8 cellular contexts compared by ENCODE assay signal in the genomic region with DNA sequence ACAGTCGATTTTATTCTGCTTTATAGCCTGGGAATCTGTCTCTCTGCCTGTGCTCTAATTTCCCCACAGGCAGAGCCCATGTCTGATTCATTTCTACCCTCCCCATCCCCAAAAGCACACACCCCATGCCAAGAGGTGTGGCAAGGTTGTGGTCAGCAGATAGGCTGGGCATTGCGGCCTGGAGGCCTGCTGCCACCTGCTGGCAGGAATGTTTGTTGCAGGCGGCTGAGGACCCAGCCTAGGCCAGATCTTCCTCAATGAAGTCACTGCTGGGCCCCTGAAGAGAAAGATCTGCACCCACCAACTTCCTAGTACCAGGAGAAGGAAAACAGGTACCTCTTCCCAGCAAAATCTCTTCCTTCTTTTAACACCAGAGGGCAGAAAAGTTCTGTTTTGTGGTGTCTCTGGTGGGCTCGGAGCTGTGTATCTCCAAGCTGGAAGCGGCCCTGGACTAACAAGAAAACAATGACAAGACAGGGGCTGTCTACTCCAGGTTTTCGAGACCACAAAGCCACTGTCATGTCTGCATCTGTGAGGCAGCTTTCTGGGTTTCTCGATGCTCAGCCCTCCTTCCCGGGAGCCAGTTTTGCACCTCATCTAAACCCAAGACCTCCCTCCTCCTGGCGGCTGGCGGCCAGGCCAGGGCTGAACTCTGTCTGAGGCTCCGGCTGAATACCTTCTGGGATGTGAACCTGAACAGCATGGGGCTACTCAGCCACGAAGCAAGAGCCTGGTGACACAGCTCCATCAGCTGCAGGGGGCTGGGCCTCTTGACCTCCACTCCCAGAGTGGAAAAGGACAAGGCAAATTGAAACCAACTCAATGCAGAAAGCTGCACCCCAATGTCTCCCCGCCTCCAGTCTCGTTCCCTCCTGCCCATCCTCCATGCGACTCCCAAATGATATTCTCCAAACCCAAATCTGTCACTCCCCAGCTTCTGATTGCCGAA.
A peak's percentile ranks its signal among the peaks of the same experiment; 100 is the strongest.
DNase-seq lines count a peak whose midpoint lies in the region; ATAC-seq and TF ChIP-seq lines count a peak whose summit lies in the region.

No MANE protein-coding gene starts in this region.

- ATAC-seq in GM18511 (IDR thresholded peaks at IDR 0.05; ENCODE audit: unreplicated experiment): peak; percentile 76
- no peak for ATAC-seq in GM18873 (IDR thresholded peaks at IDR 0.05; ENCODE audit: low FRiP score, unreplicated experiment)

- in situ Hi-C loops in KBM-7 (cut with MboI; ENCODE audit: low pct_unique_long_range_greater_than_20kb, low sequenced_read_pairs): no loop called here

- H3K4me3 ChIP-seq in WI38 (ENCODE audit: low read depth, low read length): no peak overlapping the region

- TF ChIP-seq CTCF in AG09319 (IDR thresholded peaks at IDR 0.05; ENCODE audit: low read depth, low read length): peak; percentile 93
- TF ChIP-seq CTCF in WI38 (IDR thresholded peaks at IDR 0.05; ENCODE audit: low read depth, low read length): peak; percentile 84

- peak; percentile 90 for DNase-seq in AG09319 (ENCODE audit: extremely low read depth, low read depth)
- peak; percentile 84 for DNase-seq in KBM-7
- DNase-seq in central memory CD4-positive, alpha-beta T cell: peak; percentile 31
- DNase-seq in islet precursor cell: peak; percentile 93
- peak; percentile 55 for DNase-seq in stimulated activated CD4-positive, alpha-beta T cell treated with anti-CD3 and anti-CD28 coated beads, Interleukin-12 subunit alpha, Interleukin-12 subunit beta, amount 100 ng/mL, for 4 hours

Comparison
In these comparisons a context has a peak if more than half of its experiments do, and no peak if none do; other contexts are left out.
1. DNase-seq: peak in every context shown above with its lines; median percentile 93 in islet precursor cell; 90 in AG09319; 84 in KBM-7; 55 in stimulated activated CD4-positive, alpha-beta T cell treated with anti-CD3 and anti-CD28 coated beads, Interleukin-12 subunit alpha, Interleukin-12 subunit beta, amount 100 ng/mL, for 4 hours; 31 in central memory CD4-positive, alpha-beta T cell.